In genomic region chr11:68448604-68449011, GRCh38 we compare ENCODE assay signal across 19 cellular contexts. TPM values are rescaled to one million over a fixed set of nuclear protein-coding genes. Genes with fewer than 3 reads are reported as not detected.
DNase-seq lines count a peak whose midpoint lies in the region; ATAC-seq, FAIRE-seq and TF ChIP-seq lines count a peak whose summit lies in the region.
"Had no signal": no experiment of that assay in that cellular context is flagged by ENCODE, and none has a peak within 500 bp of the region (broad histone marks: within the 10 kb centered on the region; RNA-seq: fewer than 3 reads in every experiment).

No MANE protein-coding gene starts in this region.

- no peak overlapping the region for H3K4me3 ChIP-seq in kidney (ENCODE audit: low read length in 2 of 2)
- no peak overlapping the region for H3K4me3 ChIP-seq in aorta (ENCODE audit: low read length in 2 of 2)
- H3K4me3 ChIP-seq: GM12878, HAP-1 had no signal

- H3K9ac ChIP-seq in kidney (ENCODE audit: low read length in 2 of 2), result no peak overlapping the region

- H3K27me3 Mint-ChIP-seq in chondrocyte (ENCODE audit: low read depth), result no peaks in the 10 kb centered on the region
- H3K27me3 Mint-ChIP-seq in osteocyte (ENCODE audit: unreplicated experiment), result no peaks in the 10 kb centered on the region

- no peak for TF ChIP-seq CTCF in chondrocyte (IDR thresholded peaks at IDR 0.05)
- TF ChIP-seq CTCF in kidney (IDR thresholded peaks at IDR 0.05; ENCODE audit: borderline replicate concordance, extremely low read depth, insufficient read depth), result no peak
- no peak for TF ChIP-seq CTCF in osteocyte (IDR thresholded peaks at IDR 0.05)

- ATAC-seq in aorta (ENCODE audit: low FRiP score), result no peak
- no peak for ATAC-seq in GM18519 (IDR thresholded peaks at IDR 0.05; ENCODE audit: low FRiP score, unreplicated experiment)
- ATAC-seq: GM12878 had no signal

- FAIRE-seq in kidney (lab: Jason Lieb, UNC), result no peak
- FAIRE-seq: GM12878, GM19239 had no signal

- no peaks in the 10 kb centered on the region for H3K4me1 Mint-ChIP-seq in chondrocyte (ENCODE audit: low read depth)
- H3K4me1 Mint-ChIP-seq in osteocyte (ENCODE audit: unreplicated experiment), result peaks cover 2% of the 10 kb centered on the region

- intact Hi-C loops in kidney (cut with DNase I) (loop anchor here (10.0 kb wide), 1 partner anchor 184 kb away; no protein-coding TSS in a partner anchor), aorta (cut with DNase I) (loop anchor here in 1 of 2 donors (10.0 kb wide), 1 partner anchor 154 kb away; no protein-coding TSS in a partner anchor)

- H3K9me3 Mint-ChIP-seq in chondrocyte (ENCODE audit: low read depth) (no peaks in the 10 kb centered on the region), osteocyte (ENCODE audit: unreplicated experiment) (no peaks in the 10 kb centered on the region)
- H3K9me3 Mint-ChIP-seq: CD4-positive, CD25-positive, alpha-beta regulatory T cell; CD8-positive, alpha-beta memory T cell had no signal

- H3K27ac ChIP-seq in kidney (ENCODE audit: low read depth in 2 of 2, low read length in 2 of 2) (no peak overlapping the region), aorta (ENCODE audit: low read depth in 1 of 2, low read length in 2 of 2) (no peak overlapping the region)

- no peaks in the 10 kb centered on the region for H3K27me3 ChIP-seq in aorta (ENCODE audit: control insufficient read depth in 1 of 2, insufficient read depth in 2 of 2, low read length in 1 of 2)
- H3K27me3 ChIP-seq: BE2C had no signal

- H3K36me3 Mint-ChIP-seq in chondrocyte (ENCODE audit: low read depth) (peaks cover 11% of the 10 kb centered on the region), osteocyte (ENCODE audit: unreplicated experiment) (peaks cover 25% of the 10 kb centered on the region)
- H3K36me3 Mint-ChIP-seq: CD4-positive, CD25-positive, alpha-beta regulatory T cell; CD8-positive, alpha-beta memory T cell had no signal

- H3K36me3 ChIP-seq in kidney (ENCODE audit: control insufficient read depth in 1 of 2, insufficient read depth in 2 of 2, low read length in 2 of 2) (peaks cover 3 to 13% of the 10 kb centered on the region in 2 donors), aorta (ENCODE audit: control insufficient read depth in 1 of 2, insufficient read depth in 2 of 2, low read length in 1 of 2) (peaks cover 0 to 2% of the 10 kb centered on the region in 2 donors)

- WGBS in aorta, 2 donors, result 88 to 91% methylated on average over 25 of the region's 25 CpGs

- DNase-seq in chondrocyte (ENCODE audit: low spot score), result peak; percentile 88
- DNase-seq in kidney, result peak; percentile 76
- peak; percentile 80 for DNase-seq in osteocyte (ENCODE audit: extremely low spot score, unreplicated experiment)
- peak; percentile 39 to 68 for DNase-seq in aorta
- no peak for DNase-seq in NCI-H1092 (lab: John Stamatoyannopoulos, UW)
- no peak for DNase-seq in NCI-H446 (lab: John Stamatoyannopoulos, UW)
- DNase-seq: BE2C; C1 segment of cervical spinal cord; CD4-positive, CD25-positive, alpha-beta regulatory T cell; CD8-positive, alpha-beta memory T cell; COR-L47; DMS 273 treated with DMSO at 0.1 percent for 48 hours; DMS53; DND-41; EL had no signal

- no peak overlapping the region for H3K27ac Mint-ChIP-seq in chondrocyte (ENCODE audit: unreplicated experiment)
- H3K27ac Mint-ChIP-seq in osteocyte (ENCODE audit: unreplicated experiment), result no peak overlapping the region
- H3K27ac Mint-ChIP-seq: CD4-positive, CD25-positive, alpha-beta regulatory T cell; CD8-positive, alpha-beta memory T cell had no signal

- no peak overlapping the region for H3K4me3 Mint-ChIP-seq in chondrocyte (ENCODE audit: unreplicated experiment)
- no peak overlapping the region for H3K4me3 Mint-ChIP-seq in osteocyte (ENCODE audit: unreplicated experiment)
- H3K4me3 Mint-ChIP-seq: CD4-positive, CD25-positive, alpha-beta regulatory T cell; CD8-positive, alpha-beta memory T cell had no signal

- H3K4me1 ChIP-seq in kidney (ENCODE audit: control insufficient read depth in 1 of 2, insufficient read depth in 1 of 2, low read depth in 1 of 2, low read length in 2 of 2) (no peaks in the 10 kb centered on the region), aorta (ENCODE audit: control insufficient read depth in 1 of 2, insufficient read depth in 2 of 2, low read length in 2 of 2) (no peaks in the 10 kb centered on the region)
- H3K4me1 ChIP-seq: BE2C, HAP-1 had no signal

- H3K9me3 ChIP-seq in kidney (ENCODE audit: control insufficient read depth in 1 of 2, low read length in 2 of 2), result no peaks in the 10 kb centered on the region
- H3K9me3 ChIP-seq in aorta (ENCODE audit: control insufficient read depth, low read length), result no peaks in the 10 kb centered on the region
- H3K9me3 ChIP-seq: BE2C, HAP-1 had no signal

RNA-seq across cellular contexts. Expression of gene PPP6R3, which starts 11.9 kb away (rescaled TPM):
- total RNA-seq in chondrocyte, result 73.4 to 76.1 TPM (median 75.1 TPM) in 3 replicates
- 108 TPM for total RNA-seq in kidney
- 30.3 TPM for polyA plus RNA-seq in kidney (ENCODE audit: insufficient read depth, low read depth, low replicate concordance)
- 86.6 and 87.8 TPM in 2 replicates for total RNA-seq in osteocyte
- 100 to 1,000 TPM in 1 of 2 donors, 10 to 100 TPM in 1; 96.1 to 109 TPM for total RNA-seq in aorta
- 10 to 100 TPM; 18.8 to 34.7 TPM for polyA plus RNA-seq in aorta

Comparison
In these comparisons a context has a peak if more than half of its experiments do, and no peak if none do; other contexts are left out.
1. DNase-seq: peak in chondrocyte (single experiment), kidney (single experiment), osteocyte (single experiment) and aorta (2 of 2); none in NCI-H1092 (single experiment) and NCI-H446 (0 of 2).